In genomic region chr1:207009182-207009850, GRCh38 we compare ENCODE assay signal across 1 cellular context.
A peak's percentile ranks its signal among the peaks of the same experiment; 100 is the strongest.
TF ChIP-seq lines count a peak whose summit lies in the region.

No MANE protein-coding gene starts in this region.

TF ChIP-seq in HepG2, 621 proteins besides CTCF, POLR2A, EP300 and RAD21 (continued from another document):
- TF ChIP-seq ZBTB49 (CRISPR knock-in tag; IDR thresholded peaks at IDR 0.05; ENCODE audit: borderline replicate concordance) (no peak), SAP130 (CRISPR knock-in tag; IDR thresholded peaks at IDR 0.05; ENCODE audit: low read depth) (peak; percentile 73), ATF6 (CRISPR knock-in tag; conservative IDR thresholded peaks at IDR 0.05) (no peak), PAXIP1 (CRISPR knock-in tag; conservative IDR thresholded peaks at IDR 0.05) (peak; percentile 84), HOXA3 (CRISPR knock-in tag; IDR thresholded peaks at IDR 0.05) (peak; percentile 70), ZNF749 (CRISPR knock-in tag; IDR thresholded peaks at IDR 0.05; ENCODE audit: borderline replicate concordance) (no peak), PAF1 (CRISPR knock-in tag; IDR thresholded peaks at IDR 0.05) (no peak), SNAPC2 (CRISPR knock-in tag; IDR thresholded peaks at IDR 0.05) (no peak), KIAA2018 (CRISPR knock-in tag; IDR thresholded peaks at IDR 0.05; ENCODE audit: borderline replicate concordance) (no peak), TBX2 (CRISPR knock-in tag; IDR thresholded peaks at IDR 0.05; ENCODE audit: borderline replicate concordance) (peak; percentile 35; the same call in 1 of the 2 replicates), IKZF5 (CRISPR knock-in tag; IDR thresholded peaks at IDR 0.05) (peak; percentile 61), FOXO4 (CRISPR knock-in tag; conservative IDR thresholded peaks at IDR 0.05) (no peak), ZFP36 (IDR thresholded peaks at IDR 0.05; ENCODE audit: borderline replicate concordance, low read depth, low read length, partially characterized antibody) (no peak), STAG1 (CRISPR knock-in tag; IDR thresholded peaks at IDR 0.05) (no peak), MIXL1 (CRISPR knock-in tag; IDR thresholded peaks at IDR 0.05) (peak; percentile 32; the same call in 1 of the 2 replicates), NCOA2 (CRISPR knock-in tag; IDR thresholded peaks at IDR 0.05) (peak; percentile 82), NR2F6 (IDR thresholded peaks at IDR 0.05) (no peak), NR2F6 (CRISPR knock-in tag; IDR thresholded peaks at IDR 0.05) (peak; percentile 66), ARNT (IDR thresholded peaks at IDR 0.05) (no peak), HDAC2 (CRISPR knock-in tag; IDR thresholded peaks at IDR 0.05) (peak; percentile 85), SOX6 (IDR thresholded peaks at IDR 0.05) (no peak), SOX6 (CRISPR knock-in tag; IDR thresholded peaks at IDR 0.05) (peak; percentile 79), AHDC1 (CRISPR knock-in tag; IDR thresholded peaks at IDR 0.05; ENCODE audit: borderline replicate concordance) (peak; percentile 52; the same call in 1 of the 2 replicates)
